10 cellular contexts compared by ENCODE assay signal in genomic region chr3:45987368-45988099, GRCh38. TPM values are rescaled to one million over a fixed set of nuclear protein-coding genes. Genes with fewer than 3 reads are reported as not detected.
DNase-seq lines count a peak whose midpoint lies in the region; ATAC-seq and TF ChIP-seq lines count a peak whose summit lies in the region.
"Had no signal": no experiment of that assay in that cellular context is flagged by ENCODE, and none has a peak within 500 bp of the region (broad histone marks: within the 10 kb centered on the region; RNA-seq: fewer than 3 reads in every experiment).

No MANE protein-coding gene starts in this region.

- no peaks in the 10 kb centered on the region for H3K27me3 Mint-ChIP-seq in CD8-positive, alpha-beta T cell (ENCODE audit: low read depth)
- H3K27me3 Mint-ChIP-seq in activated CD8-positive, alpha-beta T cell treated with anti-CD3 and anti-CD28 coated beads for 36 hours: no peaks in the 10 kb centered on the region

- H3K4ac ChIP-seq in neuronal stem cell (ENCODE audit: low read length): no peak overlapping the region

- no peak for ATAC-seq in CD8-positive, alpha-beta T cell
- no peak for ATAC-seq in activated CD8-positive, alpha-beta T cell treated with anti-CD3 and anti-CD28 coated beads for 36 hours
- ATAC-seq in Right ventricle myocardium superior (ENCODE audit: poor library complexity) (peak; percentile 6), HG02610 (IDR thresholded peaks at IDR 0.05; ENCODE audit: unreplicated experiment) (no peak)

- no peak overlapping the region for H3K9ac ChIP-seq in neuronal stem cell (ENCODE audit: low read depth, low read length, poor library complexity)

- H3K14ac ChIP-seq in neuronal stem cell (ENCODE audit: low read length): no peak overlapping the region

- H3K36me3 Mint-ChIP-seq in CD8-positive, alpha-beta T cell: peaks cover 57% of the 10 kb centered on the region
- peaks cover 48% of the 10 kb centered on the region for H3K36me3 Mint-ChIP-seq in activated CD8-positive, alpha-beta T cell treated with anti-CD3 and anti-CD28 coated beads for 36 hours (ENCODE audit: low read depth)

- H3K36me3 ChIP-seq in CD8-positive, alpha-beta T cell (ENCODE audit: insufficient read depth, low read length): peaks cover 7% of the 10 kb centered on the region
- peaks cover 17 to 29% of the 10 kb centered on the region in 2 donors for H3K36me3 ChIP-seq in neuronal stem cell (replicated peaks in 1 of 2; ENCODE audit: control insufficient read depth in 2 of 2, insufficient read depth in 2 of 2, low read length in 2 of 2)

- CTCF ChIA-PET in CD8-positive, alpha-beta T cell (lab: Charles Lee): interaction anchor here (0.8 to 3.3 kb wide), 6 partner anchors 11 to 382 kb away, joined by 3 to 12 read pairs (median 4); no protein-coding TSS in a partner anchor
- CTCF ChIA-PET in activated CD8-positive, alpha-beta T cell treated with anti-CD3 and anti-CD28 coated beads for 36 hours (lab: Charles Lee): interaction anchor here (1.1 to 1.9 kb wide), 2 partner anchors 23 to 146 kb away, joined by 3 to 4 read pairs; partner anchors contain the start of gene LZTFL1

- no peak overlapping the region for H2BK5ac ChIP-seq in neuronal stem cell (ENCODE audit: low read length)

- H2BK120ac ChIP-seq in neuronal stem cell (ENCODE audit: low read depth, low read length): no peak overlapping the region

- no peak overlapping the region for H2AFZ ChIP-seq in neuronal stem cell (ENCODE audit: low read length)

- TF ChIP-seq CTCF in CD8-positive, alpha-beta T cell (IDR thresholded peaks at IDR 0.05): no peak
- TF ChIP-seq CTCF in activated CD8-positive, alpha-beta T cell treated with anti-CD3 and anti-CD28 coated beads for 36 hours (IDR thresholded peaks at IDR 0.05): no peak

- no peak overlapping the region for H3K4me2 ChIP-seq in neuronal stem cell (ENCODE audit: insufficient read depth, low read length, poor library complexity, severe bottlenecking)

- peaks cover 14% of the 10 kb centered on the region for H3K4me1 ChIP-seq in CD8-positive, alpha-beta T cell (ENCODE audit: insufficient read depth, low read length)
- peaks cover 3 to 6% of the 10 kb centered on the region in 2 donors for H3K4me1 ChIP-seq in neuronal stem cell (ENCODE audit: control insufficient read depth in 2 of 2, insufficient read depth in 1 of 2, low read depth in 1 of 2, low read length in 2 of 2)

- peaks cover 3% of the 10 kb centered on the region for H3K79me1 ChIP-seq in neuronal stem cell (ENCODE audit: low read depth, low read length)

- no peak for DNase-seq in CD8-positive, alpha-beta T cell
- DNase-seq in activated CD8-positive, alpha-beta T cell treated with anti-CD3 and anti-CD28 coated beads for 36 hours: no peak
- DNase-seq in Right ventricle myocardium superior (peak; percentile 62), putamen (ENCODE audit: low spot score) (peak; percentile 66), D341Med (ENCODE audit: low spot score) (no peak), neuronal stem cell (ENCODE audit: low spot score) (no peak), SIG-M5 treated with dmso at 0.1 percent for 504 hours (lab: John Stamatoyannopoulos, UW; ENCODE audit: unreplicated experiment) (no peak)
- DNase-seq: activated CD4-positive, alpha-beta T cell treated with anti-CD3 and anti-CD28 coated beads, Interleukin-2, amount 50 U/mL, for 48 hours; NCI-H2081 treated with DMSO at 0.1 percent for 48 hours had no signal

- H3K9me3 Mint-ChIP-seq in CD8-positive, alpha-beta T cell: no peaks in the 10 kb centered on the region
- no peaks in the 10 kb centered on the region for H3K9me3 Mint-ChIP-seq in activated CD8-positive, alpha-beta T cell treated with anti-CD3 and anti-CD28 coated beads for 36 hours

- H3K27me3 ChIP-seq in CD8-positive, alpha-beta T cell (ENCODE audit: insufficient read depth, low read length): no peaks in the 10 kb centered on the region
- H3K27me3 ChIP-seq in neuronal stem cell (ENCODE audit: control insufficient read depth in 3 of 3, insufficient read depth in 3 of 3, low read depth in 1 of 3, low read length in 3 of 3): no peaks in the 10 kb centered on the region

- no peak overlapping the region for H3K18ac ChIP-seq in neuronal stem cell (ENCODE audit: low read length)

- H2AK5ac ChIP-seq in neuronal stem cell (ENCODE audit: low read depth, low read length): no peak overlapping the region

- no peak overlapping the region for H3K4me3 Mint-ChIP-seq in CD8-positive, alpha-beta T cell
- H3K4me3 Mint-ChIP-seq in activated CD8-positive, alpha-beta T cell treated with anti-CD3 and anti-CD28 coated beads for 36 hours: no peak overlapping the region

- intact Hi-C loops in CD8-positive, alpha-beta T cell (cut with DNase I, micrococcal nuclease): no loop called here
- intact Hi-C loops in activated CD8-positive, alpha-beta T cell treated with anti-CD3 and anti-CD28 coated beads for 36 hours (cut with micrococcal nuclease): no loop called here
- intact Hi-C loops in Right ventricle myocardium superior (cut with DNase I): no loop called here

- H3K27ac Mint-ChIP-seq in CD8-positive, alpha-beta T cell: peak overlapping the region; percentile 5
- peak overlapping the region; percentile 41 for H3K27ac Mint-ChIP-seq in activated CD8-positive, alpha-beta T cell treated with anti-CD3 and anti-CD28 coated beads for 36 hours

- no peak overlapping the region for H4K8ac ChIP-seq in neuronal stem cell (ENCODE audit: low read depth, low read length)

- H3K27ac ChIP-seq in CD8-positive, alpha-beta T cell (ENCODE audit: low read depth, low read length): no peak overlapping the region
- no peak overlapping the region for H3K27ac ChIP-seq in neuronal stem cell (replicated peaks; ENCODE audit: low read length)

- H2BK12ac ChIP-seq in neuronal stem cell (ENCODE audit: low read length): no peak overlapping the region

- peaks cover 73% of the 10 kb centered on the region for H3K4me1 Mint-ChIP-seq in CD8-positive, alpha-beta T cell (ENCODE audit: low read depth)
- peaks cover 71% of the 10 kb centered on the region for H3K4me1 Mint-ChIP-seq in activated CD8-positive, alpha-beta T cell treated with anti-CD3 and anti-CD28 coated beads for 36 hours (ENCODE audit: low read depth)

- no peaks in the 10 kb centered on the region for H3K9me3 ChIP-seq in CD8-positive, alpha-beta T cell (ENCODE audit: low read length)
- no peaks in the 10 kb centered on the region for H3K9me3 ChIP-seq in neuronal stem cell (replicated peaks in 1 of 2; ENCODE audit: control insufficient read depth in 2 of 2, insufficient read depth in 1 of 2, low read depth in 1 of 2, low read length in 2 of 2)

- POLR2A ChIA-PET in CD8-positive, alpha-beta T cell (lab: Charles Lee): interaction anchor here (1.0 to 1.7 kb wide), 2 partner anchors 45 to 49 kb away, joined by 3 read pairs; partner anchors contain the start of gene CXCR6
- POLR2A ChIA-PET in activated CD8-positive, alpha-beta T cell treated with anti-CD3 and anti-CD28 coated beads for 36 hours (lab: Charles Lee): interaction anchor here (0.5 to 1.7 kb wide), 5 partner anchors 11 to 134 kb away, joined by 3 to 8 read pairs (median 3); no protein-coding TSS in a partner anchor

- H2BK15ac ChIP-seq in neuronal stem cell (ENCODE audit: low read length): no peak overlapping the region

- H3K23ac ChIP-seq in neuronal stem cell (ENCODE audit: low read depth, low read length, poor library complexity): no peak overlapping the region

- no peak overlapping the region for H4K91ac ChIP-seq in neuronal stem cell (ENCODE audit: low read depth, low read length, poor library complexity)

- H3K4me3 ChIP-seq in CD8-positive, alpha-beta T cell (ENCODE audit: low read depth, low read length): no peak overlapping the region
- H3K4me3 ChIP-seq in neuronal stem cell (ENCODE audit: low read length in 2 of 2): no peak overlapping the region

- WGBS in neuronal stem cell (ENCODE audit: extremely low coverage in 2 of 2, insufficient read length in 2 of 2, insufficient replicate concordance in 1 of 2), 2 donors: no CpG with 5 or more reads among the region's 6 CpGs

RNA-seq across cellular contexts. Expression of gene FYCO1, which starts 8.1 kb away (rescaled TPM):
- 10 to 100 TPM; 16.6 to 16.7 TPM for total RNA-seq in CD8-positive, alpha-beta T cell
- total RNA-seq in activated CD8-positive, alpha-beta T cell treated with anti-CD3 and anti-CD28 coated beads for 36 hours: 10 to 100 TPM; 14.1 to 14.5 TPM
- 120 TPM for total RNA-seq in Right ventricle myocardium superior
- polyA plus RNA-seq in neuronal stem cell (2013, experiment 1 of 2): 4.6 TPM
- polyA plus RNA-seq in neuronal stem cell (2013, experiment 2 of 2): 4.7 TPM

RNA-seq across cellular contexts. Expression of gene XCR1, which starts 39.7 kb away (rescaled TPM):
- total RNA-seq in CD8-positive, alpha-beta T cell: not detected
- total RNA-seq in activated CD8-positive, alpha-beta T cell treated with anti-CD3 and anti-CD28 coated beads for 36 hours: not detected
- total RNA-seq in Right ventricle myocardium superior: not detected
- not detected for polyA plus RNA-seq in neuronal stem cell (2013, experiment 1 of 2)
- polyA plus RNA-seq in neuronal stem cell (2013, experiment 2 of 2): not detected

RNA-seq across cellular contexts. Expression of gene CXCR6, which starts 44.3 kb away (rescaled TPM):
- 10 to 100 TPM in 1 of 2 experiments, 1 to 10 TPM in 1; 9.2 to 11.0 TPM for total RNA-seq in CD8-positive, alpha-beta T cell
- total RNA-seq in activated CD8-positive, alpha-beta T cell treated with anti-CD3 and anti-CD28 coated beads for 36 hours: 1 to 10 TPM; 3.2 to 3.4 TPM
- total RNA-seq in Right ventricle myocardium superior: 0.22 TPM
- not detected for polyA plus RNA-seq in neuronal stem cell (2013, experiment 1 of 2)
- polyA plus RNA-seq in neuronal stem cell (2013, experiment 2 of 2): not detected

Comparison
In these comparisons a context has a peak if more than half of its experiments do, and no peak if none do; other contexts are left out.
1. DNase-seq: peak in Right ventricle myocardium superior (single experiment) and putamen (single experiment); none in CD8-positive, alpha-beta T cell (0 of 7), activated CD8-positive, alpha-beta T cell treated with anti-CD3 and anti-CD28 coated beads for 36 hours (single experiment), D341Med (single experiment), neuronal stem cell (single experiment) and SIG-M5 treated with dmso at 0.1 percent for 504 hours (single experiment).